25 cellular contexts compared by ENCODE assay signal in the genomic region with DNA sequence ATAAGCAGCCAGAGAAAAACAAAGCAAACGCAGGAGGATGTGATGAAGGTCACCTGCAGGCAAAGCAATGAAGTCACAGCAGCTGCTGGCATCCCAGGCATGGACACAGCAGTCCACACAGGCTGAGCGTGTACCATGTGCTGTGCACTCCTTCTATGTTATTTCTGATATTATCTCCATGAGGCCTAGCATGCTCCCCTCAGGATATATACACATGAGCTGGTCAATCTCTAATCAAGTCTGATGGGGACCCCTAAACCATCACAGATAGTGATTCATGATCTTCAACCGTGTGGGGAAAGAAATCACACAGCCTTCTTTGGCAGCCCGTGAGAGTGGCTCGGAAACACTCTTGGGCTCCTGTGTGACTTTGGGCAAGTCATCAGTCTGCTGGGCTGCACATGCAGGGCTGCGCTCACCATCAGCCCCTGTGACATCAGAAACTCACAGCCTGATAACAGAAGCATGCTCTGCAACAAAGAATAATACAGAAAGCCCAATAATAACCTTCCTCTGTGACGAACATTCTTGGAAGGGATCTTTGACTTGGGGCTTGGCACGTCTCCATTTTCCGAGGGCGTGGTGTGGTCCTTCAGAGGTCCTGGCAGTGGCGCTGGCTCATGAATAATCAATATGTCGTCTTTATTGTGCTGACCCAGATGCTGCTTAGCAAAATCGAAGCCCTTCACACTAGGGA.
A peak's percentile ranks its signal among the peaks of the same experiment; 100 is the strongest.
DNase-seq lines count a peak whose midpoint lies in the region; ATAC-seq and TF ChIP-seq lines count a peak whose summit lies in the region.
"Had no signal": no experiment of that assay in that cellular context is flagged by ENCODE, and none has a peak within 500 bp of the region (broad histone marks: within the 10 kb centered on the region; RNA-seq: fewer than 3 reads in every experiment).

No MANE protein-coding gene starts in this region.

- intact Hi-C loops in Right ventricle myocardium inferior (cut with DNase I) (loop anchor here (5.0 kb wide), 1 partner anchor 196 kb away; no protein-coding TSS in a partner anchor), cardiac septum (cut with DNase I) (loop anchor here (5.0 to 10.0 kb wide), 2 partner anchors 101 to 194 kb away; partner anchors contain the start of gene KIAA1549), lower leg skin (cut with DNase I; ENCODE audit: low total_unique reads) (no loop called here), aorta (cut with DNase I) (loop anchor here in 1 of 2 donors (5.0 kb wide), 1 partner anchor 196 kb away; no protein-coding TSS in a partner anchor)

- H3K36me3 ChIP-seq in aorta (ENCODE audit: control insufficient read depth in 1 of 2, insufficient read depth in 2 of 2, low read length in 1 of 2) = no peaks in the 10 kb centered on the region
- H3K36me3 ChIP-seq: colonic mucosa, right lobe of liver, thyroid gland had no signal

- no peaks in the 10 kb centered on the region for H3K4me1 ChIP-seq in aorta (ENCODE audit: control insufficient read depth in 1 of 2, insufficient read depth in 2 of 2, low read length in 2 of 2)
- H3K4me1 ChIP-seq: colonic mucosa, right lobe of liver, thyroid gland had no signal

- H3K27ac ChIP-seq in aorta (ENCODE audit: low read depth in 1 of 2, low read length in 2 of 2) = no peak overlapping the region
- H3K27ac ChIP-seq: colonic mucosa, right lobe of liver, thyroid gland had no signal

- H3K4me3 ChIP-seq in fibroblast of mammary gland (ENCODE audit: control insufficient read depth, low read depth, low read length) = no peak overlapping the region
- no peak overlapping the region for H3K4me3 ChIP-seq in lower leg skin (ENCODE audit: low read depth, poor library complexity, severe bottlenecking)
- H3K4me3 ChIP-seq in aorta (ENCODE audit: low read length in 2 of 2) = no peak overlapping the region
- H3K4me3 ChIP-seq: colonic mucosa, right lobe of liver, thyroid gland had no signal

- no peak for DNase-seq in Right ventricle myocardium inferior (ENCODE audit: missing footprints)
- no peak for DNase-seq in cardiac septum (ENCODE audit: low spot score)
- peak; percentile 86 for DNase-seq in fibroblast of mammary gland (ENCODE audit: low read depth)
- peak; percentile 46 to 88 for DNase-seq in lower leg skin (ENCODE audit: low spot score in 2 of 2)
- peak; percentile 64 to 80 for DNase-seq in aorta
- no peak for DNase-seq in NCI-H2029 treated with DMSO at 0.1 percent for 48 hours (lab: John Stamatoyannopoulos, UW)
- DNase-seq in HuH-7.5 (ENCODE audit: low spot score) = no peak
- no peak for DNase-seq in Ammon's horn (ENCODE audit: low spot score)
- DNase-seq: activated CD4-positive, alpha-beta T cell treated with anti-CD3 and anti-CD28 coated beads, Interleukin-2, amount 50 U/mL, for 48 hours; activated naive CD4-positive, alpha-beta T cell treated with anti-CD3 and anti-CD28 coated beads, Interleukin-2, amount 10 ng/mL, durations not matched to agents 7 days and 5 days; activated T-cell treated with anti-CD3 and anti-CD28 coated beads for 4 hours; colonic mucosa; DMS153; foreskin fibroblast; HFFc6; hippocampal formation; MM.1S; naive B cell; NCI-H1694 treated with DMSO at 0.1 percent for 48 hours; NCI-H2227 treated with DMSO at 0.1 percent for 48 hours; NCI-H774; right lobe of liver; stimulated activated naive B cell treated with anti-CD40 and anti-IgM and Interleukin-4, amounts not matched to agents 10 μg/mL and 1 μg/mL and 100 μg/mL, for 72 hours; T-helper 2 cell; thyroid gland had no signal

- peak; percentile 58 for ATAC-seq in Right ventricle myocardium inferior
- peak; percentile 27 for ATAC-seq in aorta (ENCODE audit: low FRiP score)
- ATAC-seq: right lobe of liver; stimulated activated naive B cell treated with anti-CD40 and anti-IgM and Interleukin-4, amounts not matched to agents 10 μg/mL and 1 μg/mL and 100 μg/mL, for 72 hours had no signal

- TF ChIP-seq CTCF in fibroblast of mammary gland (conservative IDR thresholded peaks at IDR 0.05; ENCODE audit: control insufficient read depth, insufficient read depth, low read depth, low read length) (no peak), lower leg skin (IDR thresholded peaks at IDR 0.05) (no peak)

- no peaks in the 10 kb centered on the region for H3K9me3 ChIP-seq in aorta (ENCODE audit: control insufficient read depth, low read length)
- H3K9me3 ChIP-seq: colonic mucosa, right lobe of liver, thyroid gland had no signal

- 42 to 53% methylated on average over 13 of the region's 13 CpGs for whole genome bisulfite sequencing in lower leg skin, 2 donors
- WGBS in aorta, 2 donors = 84 to 89% methylated on average over 13 of the region's 13 CpGs

- no peaks in the 10 kb centered on the region for H3K27me3 ChIP-seq in aorta (ENCODE audit: control insufficient read depth in 1 of 2, insufficient read depth in 2 of 2, low read length in 1 of 2)
- H3K27me3 ChIP-seq: colonic mucosa, right lobe of liver, thyroid gland had no signal

- no peak for TF ChIP-seq POLR2A in lower leg skin (IDR thresholded peaks at IDR 0.05)

Comparison
In these comparisons a context has a peak if more than half of its experiments do, and no peak if none do; other contexts are left out.
1. DNase-seq: peak in fibroblast of mammary gland (single experiment), lower leg skin (2 of 2) and aorta (2 of 2); none in Right ventricle myocardium inferior (single experiment), cardiac septum (single experiment), NCI-H2029 treated with DMSO at 0.1 percent for 48 hours (single experiment), HuH-7.5 (single experiment) and Ammon's horn (single experiment).